11 cellular contexts compared by ENCODE assay signal in genomic region chr16:48537275-48537674, GRCh38.
DNase-seq lines count a peak whose midpoint lies in the region; ATAC-seq and TF ChIP-seq lines count a peak whose summit lies in the region.
"Had no signal": no experiment of that assay in that cellular context is flagged by ENCODE, and none has a peak within 500 bp of the region (broad histone marks: within the 10 kb centered on the region; RNA-seq: fewer than 3 reads in every experiment).

No MANE protein-coding gene starts in this region.

- no peak for DNase-seq in activated T-cell treated with anti-CD3 and anti-CD28 coated beads, Interleukin-2, amount 50 U/mL, for 24 hours
- no peak for DNase-seq in activated T-cell treated with anti-CD3 and anti-CD28 coated beads, Interleukin-2, amount 50 U/mL, for 4 hours
- DNase-seq in upper lobe of left lung = peak; percentile 17 to 58
- DNase-seq in HEK293T (ENCODE audit: extremely low spot score) = no peak
- DNase-seq in stimulated activated CD4-positive, alpha-beta T cell treated with anti-CD3 and anti-CD28 coated beads, Interleukin-2, amount 100 ng/mL, for 24 hours = no peak
- DNase-seq: BE2C, NCI-H774 had no signal

- H3K27ac ChIP-seq in muscle layer of colon (ENCODE audit: low read depth, low read length) (peak overlapping the region; percentile 31), upper lobe of left lung (peak overlapping the region; percentile 66 to 85 (median 81))

- 43 to 59% methylated on average over 7 to 8 of the region's 8 CpGs for WGBS in upper lobe of left lung, 2 donors

- TF ChIP-seq EP300 in upper lobe of left lung (IDR thresholded peaks at IDR 0.05) = no peak

- POLR2A ChIA-PET in HEK293T (lab: Yijun Ruan, JAX) = no interaction called here

- H3K4me3 ChIP-seq in muscle layer of colon (ENCODE audit: low read depth in 1 of 2, low read length in 2 of 2) = peak overlapping the region in 1 of 2 donors; percentile 16
- no peak overlapping the region for H3K4me3 ChIP-seq in upper lobe of left lung

- no peak overlapping the region for H3K4me3 Mint-ChIP-seq in activated T-cell treated with anti-CD3 and anti-CD28 coated beads, Interleukin-2, amount 50 U/mL, for 24 hours
- no peak overlapping the region for H3K4me3 Mint-ChIP-seq in activated T-cell treated with anti-CD3 and anti-CD28 coated beads, Interleukin-2, amount 50 U/mL, for 4 hours
- no peak overlapping the region for H3K4me3 Mint-ChIP-seq in brain
- H3K4me3 Mint-ChIP-seq: neural crest cell had no signal

- H3K4me1 ChIP-seq in muscle layer of colon (ENCODE audit: insufficient read depth, low read length) (peaks cover 33% of the 10 kb centered on the region), upper lobe of left lung (peaks cover 45 to 59% (median 57%) of the 10 kb centered on the region in 4 donors)
- H3K4me1 ChIP-seq: BE2C had no signal

- H3K9ac ChIP-seq in muscle layer of colon (ENCODE audit: low read length) = no peak overlapping the region

- CTCF ChIA-PET in HEK293T (lab: Yijun Ruan, JAX) = no interaction called here

- no peak for ATAC-seq in activated T-cell treated with anti-CD3 and anti-CD28 coated beads, Interleukin-2, amount 50 U/mL, for 4 hours
- ATAC-seq in upper lobe of left lung (ENCODE audit: low FRiP score in 2 of 2) = peak in 1 of 2 donors; percentile 23
- no peak for ATAC-seq in GM18502 (IDR thresholded peaks at IDR 0.05; ENCODE audit: poor library complexity, unreplicated experiment)

- TF ChIP-seq CTCF in brain (conservative IDR thresholded peaks at IDR 0.05) (no peak), upper lobe of left lung (IDR thresholded peaks at IDR 0.05) (peak in 2 of 6 experiments; percentile 3 to 9)

- H3K9me3 ChIP-seq in muscle layer of colon (ENCODE audit: low read length) (no peaks in the 10 kb centered on the region), upper lobe of left lung (no peaks in the 10 kb centered on the region)
- H3K9me3 ChIP-seq: BE2C had no signal

- H3K27me3 ChIP-seq in muscle layer of colon (ENCODE audit: control insufficient read depth in 1 of 2, insufficient read depth in 2 of 2, low read length in 2 of 2) = no peaks in the 10 kb centered on the region
- H3K27me3 ChIP-seq in upper lobe of left lung = no peaks in the 10 kb centered on the region
- H3K27me3 ChIP-seq: BE2C had no signal

- H3K36me3 ChIP-seq in muscle layer of colon (ENCODE audit: insufficient read depth, low read length) (peaks cover 17% of the 10 kb centered on the region), upper lobe of left lung (peaks cover 0 to 23% (median 18%) of the 10 kb centered on the region in 4 donors)

- peaks cover 22% of the 10 kb centered on the region for H3K4me1 Mint-ChIP-seq in activated T-cell treated with anti-CD3 and anti-CD28 coated beads, Interleukin-2, amount 50 U/mL, for 24 hours (ENCODE audit: low read depth)
- peaks cover 24% of the 10 kb centered on the region for H3K4me1 Mint-ChIP-seq in activated T-cell treated with anti-CD3 and anti-CD28 coated beads, Interleukin-2, amount 50 U/mL, for 4 hours (ENCODE audit: low read depth)
- H3K4me1 Mint-ChIP-seq in brain = peaks cover 29% of the 10 kb centered on the region
- H3K4me1 Mint-ChIP-seq: neural crest cell had no signal

- no peaks in the 10 kb centered on the region for H3K27me3 Mint-ChIP-seq in activated T-cell treated with anti-CD3 and anti-CD28 coated beads, Interleukin-2, amount 50 U/mL, for 24 hours
- H3K27me3 Mint-ChIP-seq in activated T-cell treated with anti-CD3 and anti-CD28 coated beads, Interleukin-2, amount 50 U/mL, for 4 hours (ENCODE audit: low read depth) = no peaks in the 10 kb centered on the region
- no peaks in the 10 kb centered on the region for H3K27me3 Mint-ChIP-seq in brain

- TF ChIP-seq POLR2A in upper lobe of left lung (IDR thresholded peaks at IDR 0.05) = no peak

- peaks cover 37% of the 10 kb centered on the region for H3K36me3 Mint-ChIP-seq in activated T-cell treated with anti-CD3 and anti-CD28 coated beads, Interleukin-2, amount 50 U/mL, for 24 hours (ENCODE audit: low read depth)
- H3K36me3 Mint-ChIP-seq in activated T-cell treated with anti-CD3 and anti-CD28 coated beads, Interleukin-2, amount 50 U/mL, for 4 hours (ENCODE audit: insufficient read depth) = peaks cover 2% of the 10 kb centered on the region
- peaks cover 21% of the 10 kb centered on the region for H3K36me3 Mint-ChIP-seq in brain

- H3K9me3 Mint-ChIP-seq in activated T-cell treated with anti-CD3 and anti-CD28 coated beads, Interleukin-2, amount 50 U/mL, for 24 hours = no peaks in the 10 kb centered on the region
- no peaks in the 10 kb centered on the region for H3K9me3 Mint-ChIP-seq in activated T-cell treated with anti-CD3 and anti-CD28 coated beads, Interleukin-2, amount 50 U/mL, for 4 hours
- H3K9me3 Mint-ChIP-seq in brain = no peaks in the 10 kb centered on the region
- H3K9me3 Mint-ChIP-seq: neural crest cell had no signal

- peak overlapping the region; percentile 89 for H3K27ac Mint-ChIP-seq in activated T-cell treated with anti-CD3 and anti-CD28 coated beads, Interleukin-2, amount 50 U/mL, for 24 hours
- H3K27ac Mint-ChIP-seq in brain = peak overlapping the region in 3 of 5 experiments; percentile 11 to 86 (median 78)

TF ChIP-seq in HEK293T, 16 proteins besides CTCF, POLR2A, EP300 and RAD21:
- TF ChIP-seq CTBP1 (IDR thresholded peaks at IDR 0.05; ENCODE audit: borderline replicate concordance) = no peak
- no peak for TF ChIP-seq FOXA1 (IDR thresholded peaks at IDR 0.05)
- no peak for TF ChIP-seq BHLHE40 (IDR thresholded peaks at IDR 0.05; ENCODE audit: borderline replicate concordance)
- no peak for TF ChIP-seq ZNF384 (IDR thresholded peaks at IDR 0.05)
- no peak for TF ChIP-seq ELF4 (IDR thresholded peaks at IDR 0.05)

Comparison
In these comparisons a context has a peak if more than half of its experiments do, and no peak if none do; other contexts are left out.
1. DNase-seq: peak in upper lobe of left lung (2 of 2); none in activated T-cell treated with anti-CD3 and anti-CD28 coated beads, Interleukin-2, amount 50 U/mL, for 24 hours (single experiment), activated T-cell treated with anti-CD3 and anti-CD28 coated beads, Interleukin-2, amount 50 U/mL, for 4 hours (single experiment), HEK293T (single experiment) and stimulated activated CD4-positive, alpha-beta T cell treated with anti-CD3 and anti-CD28 coated beads, Interleukin-2, amount 100 ng/mL, for 24 hours (0 of 2).